ENCODE assay signal across 8 cellular contexts in genomic region chr2:161946489-161947107, GRCh38.
DNase-seq lines count a peak whose midpoint lies in the region; ATAC-seq and TF ChIP-seq lines count a peak whose summit lies in the region.
"Had no signal": no experiment of that assay in that cellular context is flagged by ENCODE, and none has a peak within 500 bp of the region (broad histone marks: within the 10 kb centered on the region; RNA-seq: fewer than 3 reads in every experiment).

No MANE protein-coding gene starts in this region.

- peak overlapping the region; percentile 57 for H2AFZ ChIP-seq in DND-41 (ENCODE audit: low read depth, low read length)
- H2AFZ ChIP-seq: parathyroid adenoma had no signal

- H3K36me3 ChIP-seq in DND-41 (ENCODE audit: insufficient read depth, low read length): no peaks in the 10 kb centered on the region
- no peaks in the 10 kb centered on the region for H3K36me3 ChIP-seq in upper lobe of left lung

- no peak overlapping the region for H3K4me2 ChIP-seq in DND-41 (ENCODE audit: insufficient read depth, low read length)

- 21 to 23% methylated on average over 3 of the region's 3 CpGs for WGBS in upper lobe of left lung, 2 donors

- no peaks in the 10 kb centered on the region for H3K79me2 ChIP-seq in DND-41 (ENCODE audit: insufficient read depth, low read length)
- H3K79me2 ChIP-seq: parathyroid adenoma had no signal

- H3K27ac ChIP-seq in DND-41 (ENCODE audit: low read length) (peak overlapping the region; percentile 71), upper lobe of left lung (no peak overlapping the region)
- H3K27ac ChIP-seq: parathyroid adenoma had no signal

- peak; percentile 69 for ATAC-seq in DND-41 (ENCODE audit: insufficient read depth, low read depth)
- peak; percentile 69 for ATAC-seq in HG02885 (IDR thresholded peaks at IDR 0.05; ENCODE audit: poor library complexity, unreplicated experiment)
- no peak for ATAC-seq in upper lobe of left lung (ENCODE audit: low FRiP score in 2 of 2)
- ATAC-seq in HG03460 (IDR thresholded peaks at IDR 0.05; ENCODE audit: unreplicated experiment): no peak

- H3K4me1 ChIP-seq in DND-41 (ENCODE audit: insufficient read depth, low read length) (peaks cover 55% of the 10 kb centered on the region), upper lobe of left lung (no peaks in the 10 kb centered on the region)
- H3K4me1 ChIP-seq: parathyroid adenoma had no signal

- no peak for TF ChIP-seq EP300 in upper lobe of left lung (IDR thresholded peaks at IDR 0.05)

- peak; percentile 73 for TF ChIP-seq CTCF in DND-41 (IDR thresholded peaks at IDR 0.05; ENCODE audit: borderline replicate concordance, extremely low read depth, low read length, poor library complexity, severe bottlenecking)
- TF ChIP-seq CTCF in upper lobe of left lung (IDR thresholded peaks at IDR 0.05): peak in 5 of 6 experiments; percentile 13 to 48 (median 38)

- H3K27me3 ChIP-seq in DND-41 (ENCODE audit: insufficient read depth, low read length, poor library complexity): no peaks in the 10 kb centered on the region
- H3K27me3 ChIP-seq in upper lobe of left lung: no peaks in the 10 kb centered on the region

- peak; percentile 37 for DNase-seq in DND-41
- DNase-seq in SKM-1 (lab: John Stamatoyannopoulos, UW; ENCODE audit: unreplicated experiment): peak; percentile 28
- peak; percentile 33 for DNase-seq in globus pallidus (ENCODE audit: low spot score)
- DNase-seq in upper lobe of left lung: no peak
- no peak for DNase-seq in anterior cingulate cortex (lab: John Stamatoyannopoulos, UW)

- H3K4me3 ChIP-seq in DND-41 (ENCODE audit: low read depth in 1 of 2, low read length in 2 of 2) (no peak overlapping the region), upper lobe of left lung (no peak overlapping the region)

- no peak for TF ChIP-seq POLR2A in upper lobe of left lung (IDR thresholded peaks at IDR 0.05)

- H3K9me3 ChIP-seq in DND-41 (ENCODE audit: insufficient read depth, low read length, severe bottlenecking) (no peaks in the 10 kb centered on the region), upper lobe of left lung (no peaks in the 10 kb centered on the region)

- peak overlapping the region; percentile 15; the same call in 1 of the 2 replicates for H3K9ac ChIP-seq in DND-41 (ENCODE audit: low read depth, low read length)
- H3K9ac ChIP-seq: parathyroid adenoma had no signal

- H4K20me1 ChIP-seq in DND-41 (ENCODE audit: insufficient read depth, low read length): no peaks in the 10 kb centered on the region

Comparison
In these comparisons a context has a peak if more than half of its experiments do, and no peak if none do; other contexts are left out.
1. ATAC-seq: peak in DND-41 (single experiment) and HG02885 (single experiment); none in upper lobe of left lung (0 of 2) and HG03460 (single experiment).
2. DNase-seq: peak in DND-41 (single experiment), SKM-1 (single experiment) and globus pallidus (single experiment); none in upper lobe of left lung (0 of 2) and anterior cingulate cortex (0 of 58).